8 cellular contexts compared by ENCODE assay signal in genomic region chr11:694563-695331, GRCh38. TPM values are rescaled to one million over a fixed set of nuclear protein-coding genes. Genes with fewer than 3 reads are reported as not detected.
DNase-seq lines count a peak whose midpoint lies in the region; ATAC-seq and TF ChIP-seq lines count a peak whose summit lies in the region.

TSS of gene DEAF1 (minus strand) at chr11:695222. CDS start at chr11:695047, 175 bp downstream.

- H3K27ac ChIP-seq in PC-9, result peak within 1 kb of the TSS; percentile 99
- H3K27ac ChIP-seq in esophagus (ENCODE audit: low read depth in 2 of 2, low read length in 1 of 2), result peak within 1 kb of the TSS; percentile 100

- POLR2A ChIA-PET in PC-9 (lab: Charles Lee; ENCODE audit: unreplicated experiment), result interaction anchor here (0.6 to 1.0 kb wide), 2 partner anchors 32 to 148 kb away, joined by 3 to 5 read pairs; no protein-coding TSS in a partner anchor

- no peaks in the 10 kb centered on the region for H3K27me3 Mint-ChIP-seq in activated T-cell treated with anti-CD3 and anti-CD28 coated beads, Interleukin-2, amount 50 U/mL, for 4 hours (ENCODE audit: low read depth)

- peaks cover 54% of the 10 kb centered on the region for H3K79me2 ChIP-seq in PC-9 (ENCODE audit: low read depth)

- no TSS peak for BruUV-seq in PC-9 (replicated peaks; lab: Mats Ljungman, UMichigan)

- intact Hi-C loops in PC-9 (cut with micrococcal nuclease; ENCODE audit: unreplicated experiment), result no loop called here

- H3K9ac ChIP-seq in mucosa of stomach (ENCODE audit: low read length), result peak within 1 kb of the TSS; percentile 71

- H3K9me3 ChIP-seq in PC-9 (ENCODE audit: insufficient read depth, low read depth) (no peaks in the 10 kb centered on the region), esophagus (ENCODE audit: control insufficient read depth in 2 of 2, insufficient read depth in 1 of 2, low read depth in 1 of 2, low read length in 1 of 2) (no peaks in the 10 kb centered on the region), mucosa of stomach (ENCODE audit: control insufficient read depth, low read length) (no peaks in the 10 kb centered on the region)

- no peaks in the 10 kb centered on the region; the same call in 1 of the 2 replicates for H3F3A ChIP-seq in PC-9 (ENCODE audit: insufficient read depth, low read depth)

- ATAC-seq in GM21619 (IDR thresholded peaks at IDR 0.05; ENCODE audit: unreplicated experiment), result peak; percentile 75
- ATAC-seq in activated T-cell treated with anti-CD3 and anti-CD28 coated beads, Interleukin-2, amount 50 U/mL, for 4 hours, result peak; percentile 86 to 87

- H3K36me3 ChIP-seq in PC-9 (ENCODE audit: low read depth), result no peaks in the 10 kb centered on the region
- H3K36me3 ChIP-seq in esophagus (ENCODE audit: control insufficient read depth in 2 of 2, insufficient read depth in 2 of 2, low read length in 1 of 2), result peaks cover 0 to 12% of the 10 kb centered on the region in 2 donors
- no peaks in the 10 kb centered on the region for H3K36me3 ChIP-seq in mucosa of stomach (ENCODE audit: control insufficient read depth, insufficient read depth, low read length)

- no peaks in the 10 kb centered on the region for H3K9me3 Mint-ChIP-seq in activated T-cell treated with anti-CD3 and anti-CD28 coated beads, Interleukin-2, amount 50 U/mL, for 4 hours

- H3K4me2 ChIP-seq in PC-9, result peak within 1 kb of the TSS; percentile 73

- H3K4me1 Mint-ChIP-seq in activated T-cell treated with anti-CD3 and anti-CD28 coated beads, Interleukin-2, amount 50 U/mL, for 4 hours (ENCODE audit: low read depth), result peaks cover 52% of the 10 kb centered on the region

- no peaks in the 10 kb centered on the region for H3K9me2 ChIP-seq in PC-9 (ENCODE audit: insufficient read depth)

- H3K4me1 ChIP-seq in PC-9 (replicated peaks; ENCODE audit: insufficient read depth), result peaks cover 27% of the 10 kb centered on the region; the same call in 1 of the 2 replicates
- H3K4me1 ChIP-seq in esophagus (ENCODE audit: control insufficient read depth in 2 of 2, insufficient read depth in 2 of 2, low read length in 1 of 2), result peaks cover 2 to 18% of the 10 kb centered on the region in 2 donors
- H3K4me1 ChIP-seq in mucosa of stomach (ENCODE audit: control insufficient read depth, insufficient read depth, low read length), result peaks cover 17% of the 10 kb centered on the region

- CTCF ChIA-PET in PC-9 (lab: Charles Lee), result interaction anchor here (1.5 kb wide), 1 partner anchor 32 kb away, joined by 18 read pairs; no protein-coding TSS in a partner anchor

- H3K27me3 ChIP-seq in PC-9 (ENCODE audit: insufficient read depth, low read depth) (no peaks in the 10 kb centered on the region), esophagus (ENCODE audit: control insufficient read depth in 1 of 2, insufficient read depth in 2 of 2, low read length in 2 of 2) (no peaks in the 10 kb centered on the region), mucosa of stomach (ENCODE audit: control insufficient read depth, insufficient read depth, low read length) (no peaks in the 10 kb centered on the region)

- WGBS in esophagus, 2 donors, result 1 to 3% methylated on average over 71 to 108 of the region's 108 CpGs

- H3K36me3 Mint-ChIP-seq in activated T-cell treated with anti-CD3 and anti-CD28 coated beads, Interleukin-2, amount 50 U/mL, for 4 hours (ENCODE audit: insufficient read depth), result no peaks in the 10 kb centered on the region

- H2AFZ ChIP-seq in PC-9, result peak within 1 kb of the TSS; percentile 87

- no peak for TF ChIP-seq CTCF in PC-9 (conservative IDR thresholded peaks at IDR 0.05)

- DNase-seq in DMS153 treated with DMSO at 0.1 percent for 48 hours (lab: John Stamatoyannopoulos, UW; ENCODE audit: unreplicated experiment) (peak; percentile 89), PC-9 (peak; percentile 77 to 95)
- DNase-seq in Jurkat, Clone E6-1 (ENCODE audit: low read depth, low spot score), result peak; percentile 96
- DNase-seq in activated T-cell treated with anti-CD3 and anti-CD28 coated beads, Interleukin-2, amount 50 U/mL, for 4 hours, result peak; percentile 98
- peak; percentile 97 for DNase-seq in stimulated activated CD8-positive, alpha-beta memory T cell treated with anti-CD3 and anti-CD28 coated beads, Interleukin-7, amount 100 ng/mL, for 1 hour (ENCODE audit: low read depth in 2 of 2)

- H3K4me3 Mint-ChIP-seq in activated T-cell treated with anti-CD3 and anti-CD28 coated beads, Interleukin-2, amount 50 U/mL, for 4 hours, result peak within 1 kb of the TSS; percentile 86

- H4K20me1 ChIP-seq in PC-9 (ENCODE audit: insufficient read depth), result peaks cover 11% of the 10 kb centered on the region

- peak within 1 kb of the TSS; percentile 89 for H3K4me3 ChIP-seq in Jurkat, Clone E6-1 (ENCODE audit: low read length)
- H3K4me3 ChIP-seq in PC-9 (peak within 1 kb of the TSS; percentile 79), esophagus (ENCODE audit: low read depth in 1 of 2, low read length in 2 of 2) (peak within 1 kb of the TSS; percentile 76 to 95), mucosa of stomach (ENCODE audit: low read length) (peak within 1 kb of the TSS; percentile 60)

RNA-seq across cellular contexts. Expression of gene DEAF1, which starts in this region (rescaled TPM):
- 75.8 TPM for polyA plus RNA-seq in Jurkat, Clone E6-1 (2012; ENCODE audit: insufficient read depth, insufficient read length)
- 36.9 and 44.4 TPM in 2 replicates for total RNA-seq in PC-9 (2021)
- total RNA-seq in activated T-cell treated with anti-CD3 and anti-CD28 coated beads, Interleukin-2, amount 50 U/mL, for 4 hours, result 10 to 100 TPM; 53.1 to 59.6 (median 54.5) TPM
- 10 to 100 TPM; 20.3 to 42.4 TPM for polyA plus RNA-seq in esophagus

Comparison
In these comparisons a context has a peak if more than half of its experiments do, and no peak if none do; other contexts are left out.
1. Peak in every context shown above with its lines: DNase-seq, ATAC-seq, H3K4me3 ChIP-seq and H3K27ac ChIP-seq.